In the genomic region with DNA sequence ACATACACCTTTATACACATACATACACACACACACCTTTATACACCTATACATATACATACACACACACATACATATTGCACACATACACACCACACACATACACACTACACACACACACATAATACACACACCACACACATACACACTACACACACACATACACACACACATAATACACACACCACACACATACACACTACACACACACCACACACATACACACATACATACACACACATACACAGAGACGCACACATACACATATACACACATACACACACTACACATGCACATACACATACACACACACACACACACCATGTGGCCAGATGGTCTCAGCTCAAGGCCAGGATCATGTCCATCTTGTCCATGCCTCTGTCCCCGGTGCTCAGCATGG, we compare ENCODE assay signal across 2 cellular contexts.
A peak's percentile ranks its signal among the peaks of the same experiment; 100 is the strongest.
TF ChIP-seq lines count a peak whose summit lies in the region.

No MANE protein-coding gene starts in this region.

TF ChIP-seq in HEK293, 187 proteins besides CTCF, POLR2A, EP300 and RAD21 (continued from another document):
- TF ChIP-seq, protein P1, sequence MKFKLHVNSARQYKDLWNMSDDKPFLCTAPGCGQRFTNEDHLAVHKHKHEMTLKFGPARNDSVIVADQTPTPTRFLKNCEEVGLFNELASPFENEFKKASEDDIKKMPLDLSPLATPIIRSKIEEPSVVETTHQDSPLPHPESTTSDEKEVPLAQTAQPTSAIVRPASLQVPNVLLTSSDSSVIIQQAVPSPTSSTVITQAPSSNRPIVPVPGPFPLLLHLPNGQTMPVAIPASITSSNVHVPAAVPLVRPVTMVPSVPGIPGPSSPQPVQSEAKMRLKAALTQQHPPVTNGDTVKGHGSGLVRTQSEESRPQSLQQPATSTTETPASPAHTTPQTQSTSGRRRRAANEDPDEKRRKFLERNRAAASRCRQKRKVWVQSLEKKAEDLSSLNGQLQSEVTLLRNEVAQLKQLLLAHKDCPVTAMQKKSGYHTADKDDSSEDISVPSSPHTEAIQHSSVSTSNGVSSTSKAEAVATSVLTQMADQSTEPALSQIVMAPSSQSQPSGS (tag by site-specific recombination; IDR thresholded peaks at IDR 0.05; ENCODE audit: low read depth) = no peak
- TF ChIP-seq, protein P2, sequence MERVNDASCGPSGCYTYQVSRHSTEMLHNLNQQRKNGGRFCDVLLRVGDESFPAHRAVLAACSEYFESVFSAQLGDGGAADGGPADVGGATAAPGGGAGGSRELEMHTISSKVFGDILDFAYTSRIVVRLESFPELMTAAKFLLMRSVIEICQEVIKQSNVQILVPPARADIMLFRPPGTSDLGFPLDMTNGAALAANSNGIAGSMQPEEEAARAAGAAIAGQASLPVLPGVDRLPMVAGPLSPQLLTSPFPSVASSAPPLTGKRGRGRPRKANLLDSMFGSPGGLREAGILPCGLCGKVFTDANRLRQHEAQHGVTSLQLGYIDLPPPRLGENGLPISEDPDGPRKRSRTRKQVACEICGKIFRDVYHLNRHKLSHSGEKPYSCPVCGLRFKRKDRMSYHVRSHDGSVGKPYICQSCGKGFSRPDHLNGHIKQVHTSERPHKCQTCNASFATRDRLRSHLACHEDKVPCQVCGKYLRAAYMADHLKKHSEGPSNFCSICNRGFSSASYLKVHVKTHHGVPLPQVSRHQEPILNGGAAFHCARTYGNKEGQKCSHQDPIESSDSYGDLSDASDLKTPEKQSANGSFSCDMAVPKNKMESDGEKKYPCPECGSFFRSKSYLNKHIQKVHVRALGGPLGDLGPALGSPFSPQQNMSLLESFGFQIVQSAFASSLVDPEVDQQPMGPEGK (tag by site-specific recombination; IDR thresholded peaks at IDR 0.05) = no peak

TF ChIP-seq in GM12878, 131 proteins besides CTCF, POLR2A, EP300 and RAD21 (continued from another document):
- TF ChIP-seq, protein P3, sequence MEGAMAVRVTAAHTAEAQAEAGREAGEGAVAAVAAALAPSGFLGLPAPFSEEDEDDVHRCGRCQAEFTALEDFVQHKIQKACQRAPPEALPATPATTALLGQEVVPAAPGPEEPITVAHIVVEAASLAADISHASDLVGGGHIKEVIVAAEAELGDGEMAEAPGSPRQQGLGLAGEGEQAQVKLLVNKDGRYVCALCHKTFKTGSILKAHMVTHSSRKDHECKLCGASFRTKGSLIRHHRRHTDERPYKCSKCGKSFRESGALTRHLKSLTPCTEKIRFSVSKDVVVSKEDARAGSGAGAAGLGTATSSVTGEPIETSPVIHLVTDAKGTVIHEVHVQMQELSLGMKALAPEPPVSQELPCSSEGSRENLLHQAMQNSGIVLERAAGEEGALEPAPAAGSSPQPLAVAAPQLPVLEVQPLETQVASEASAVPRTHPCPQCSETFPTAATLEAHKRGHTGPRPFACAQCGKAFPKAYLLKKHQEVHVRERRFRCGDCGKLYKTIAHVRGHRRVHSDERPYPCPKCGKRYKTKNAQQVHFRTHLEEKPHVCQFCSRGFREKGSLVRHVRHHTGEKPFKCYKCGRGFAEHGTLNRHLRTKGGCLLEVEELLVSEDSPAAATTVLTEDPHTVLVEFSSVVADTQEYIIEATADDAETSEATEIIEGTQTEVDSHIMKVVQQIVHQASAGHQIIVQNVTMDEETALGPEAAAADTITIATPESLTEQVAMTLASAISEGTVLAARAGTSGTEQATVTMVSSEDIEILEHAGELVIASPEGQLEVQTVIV (IDR thresholded peaks at IDR 0.05; ENCODE audit: borderline replicate concordance, partially characterized antibody) = peak; percentile 42
- TF ChIP-seq GABPA (IDR thresholded peaks at IDR 0.05; ENCODE audit: low read depth) (no peak), TBL1XR1 (IDR thresholded peaks at IDR 0.05; ENCODE audit: low read depth, low read length) (no peak), ZNF207 (IDR thresholded peaks at IDR 0.05; ENCODE audit: borderline replicate concordance) (no peak), RFX5 (IDR thresholded peaks at IDR 0.05; ENCODE audit: low read depth, low read length) (no peak), MXI1 (IDR thresholded peaks at IDR 0.05; ENCODE audit: low read depth, low read length) (no peak), NRF1 (conservative IDR thresholded peaks at IDR 0.05; ENCODE audit: low read depth, low read length) (no peak)
- TF ChIP-seq, protein P4, sequence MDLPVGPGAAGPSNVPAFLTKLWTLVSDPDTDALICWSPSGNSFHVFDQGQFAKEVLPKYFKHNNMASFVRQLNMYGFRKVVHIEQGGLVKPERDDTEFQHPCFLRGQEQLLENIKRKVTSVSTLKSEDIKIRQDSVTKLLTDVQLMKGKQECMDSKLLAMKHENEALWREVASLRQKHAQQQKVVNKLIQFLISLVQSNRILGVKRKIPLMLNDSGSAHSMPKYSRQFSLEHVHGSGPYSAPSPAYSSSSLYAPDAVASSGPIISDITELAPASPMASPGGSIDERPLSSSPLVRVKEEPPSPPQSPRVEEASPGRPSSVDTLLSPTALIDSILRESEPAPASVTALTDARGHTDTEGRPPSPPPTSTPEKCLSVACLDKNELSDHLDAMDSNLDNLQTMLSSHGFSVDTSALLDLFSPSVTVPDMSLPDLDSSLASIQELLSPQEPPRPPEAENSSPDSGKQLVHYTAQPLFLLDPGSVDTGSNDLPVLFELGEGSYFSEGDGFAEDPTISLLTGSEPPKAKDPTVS (IDR thresholded peaks at IDR 0.05; ENCODE audit: low read depth, low read length) = no peak
- TF ChIP-seq, protein P5, sequence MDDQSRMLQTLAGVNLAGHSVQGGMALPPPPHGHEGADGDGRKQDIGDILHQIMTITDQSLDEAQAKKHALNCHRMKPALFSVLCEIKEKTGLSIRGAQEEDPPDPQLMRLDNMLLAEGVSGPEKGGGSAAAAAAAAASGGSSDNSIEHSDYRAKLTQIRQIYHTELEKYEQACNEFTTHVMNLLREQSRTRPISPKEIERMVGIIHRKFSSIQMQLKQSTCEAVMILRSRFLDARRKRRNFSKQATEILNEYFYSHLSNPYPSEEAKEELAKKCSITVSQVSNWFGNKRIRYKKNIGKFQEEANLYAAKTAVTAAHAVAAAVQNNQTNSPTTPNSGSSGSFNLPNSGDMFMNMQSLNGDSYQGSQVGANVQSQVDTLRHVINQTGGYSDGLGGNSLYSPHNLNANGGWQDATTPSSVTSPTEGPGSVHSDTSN (IDR thresholded peaks at IDR 0.05; ENCODE audit: insufficient replicate concordance, low read depth, low read length) = no peak
- TF ChIP-seq, protein P6, sequence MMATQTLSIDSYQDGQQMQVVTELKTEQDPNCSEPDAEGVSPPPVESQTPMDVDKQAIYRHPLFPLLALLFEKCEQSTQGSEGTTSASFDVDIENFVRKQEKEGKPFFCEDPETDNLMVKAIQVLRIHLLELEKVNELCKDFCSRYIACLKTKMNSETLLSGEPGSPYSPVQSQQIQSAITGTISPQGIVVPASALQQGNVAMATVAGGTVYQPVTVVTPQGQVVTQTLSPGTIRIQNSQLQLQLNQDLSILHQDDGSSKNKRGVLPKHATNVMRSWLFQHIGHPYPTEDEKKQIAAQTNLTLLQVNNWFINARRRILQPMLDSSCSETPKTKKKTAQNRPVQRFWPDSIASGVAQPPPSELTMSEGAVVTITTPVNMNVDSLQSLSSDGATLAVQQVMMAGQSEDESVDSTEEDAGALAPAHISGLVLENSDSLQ (IDR thresholded peaks at IDR 0.05) = no peak
- TF ChIP-seq, protein P7, sequence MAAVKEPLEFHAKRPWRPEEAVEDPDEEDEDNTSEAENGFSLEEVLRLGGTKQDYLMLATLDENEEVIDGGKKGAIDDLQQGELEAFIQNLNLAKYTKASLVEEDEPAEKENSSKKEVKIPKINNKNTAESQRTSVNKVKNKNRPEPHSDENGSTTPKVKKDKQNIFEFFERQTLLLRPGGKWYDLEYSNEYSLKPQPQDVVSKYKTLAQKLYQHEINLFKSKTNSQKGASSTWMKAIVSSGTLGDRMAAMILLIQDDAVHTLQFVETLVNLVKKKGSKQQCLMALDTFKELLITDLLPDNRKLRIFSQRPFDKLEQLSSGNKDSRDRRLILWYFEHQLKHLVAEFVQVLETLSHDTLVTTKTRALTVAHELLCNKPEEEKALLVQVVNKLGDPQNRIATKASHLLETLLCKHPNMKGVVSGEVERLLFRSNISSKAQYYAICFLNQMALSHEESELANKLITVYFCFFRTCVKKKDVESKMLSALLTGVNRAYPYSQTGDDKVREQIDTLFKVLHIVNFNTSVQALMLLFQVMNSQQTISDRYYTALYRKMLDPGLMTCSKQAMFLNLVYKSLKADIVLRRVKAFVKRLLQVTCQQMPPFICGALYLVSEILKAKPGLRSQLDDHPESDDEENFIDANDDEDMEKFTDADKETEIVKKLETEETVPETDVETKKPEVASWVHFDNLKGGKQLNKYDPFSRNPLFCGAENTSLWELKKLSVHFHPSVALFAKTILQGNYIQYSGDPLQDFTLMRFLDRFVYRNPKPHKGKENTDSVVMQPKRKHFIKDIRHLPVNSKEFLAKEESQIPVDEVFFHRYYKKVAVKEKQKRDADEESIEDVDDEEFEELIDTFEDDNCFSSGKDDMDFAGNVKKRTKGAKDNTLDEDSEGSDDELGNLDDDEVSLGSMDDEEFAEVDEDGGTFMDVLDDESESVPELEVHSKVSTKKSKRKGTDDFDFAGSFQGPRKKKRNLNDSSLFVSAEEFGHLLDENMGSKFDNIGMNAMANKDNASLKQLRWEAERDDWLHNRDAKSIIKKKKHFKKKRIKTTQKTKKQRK (IDR thresholded peaks at IDR 0.05; ENCODE audit: low read depth, low read length) = no peak
- TF ChIP-seq, protein P8, sequence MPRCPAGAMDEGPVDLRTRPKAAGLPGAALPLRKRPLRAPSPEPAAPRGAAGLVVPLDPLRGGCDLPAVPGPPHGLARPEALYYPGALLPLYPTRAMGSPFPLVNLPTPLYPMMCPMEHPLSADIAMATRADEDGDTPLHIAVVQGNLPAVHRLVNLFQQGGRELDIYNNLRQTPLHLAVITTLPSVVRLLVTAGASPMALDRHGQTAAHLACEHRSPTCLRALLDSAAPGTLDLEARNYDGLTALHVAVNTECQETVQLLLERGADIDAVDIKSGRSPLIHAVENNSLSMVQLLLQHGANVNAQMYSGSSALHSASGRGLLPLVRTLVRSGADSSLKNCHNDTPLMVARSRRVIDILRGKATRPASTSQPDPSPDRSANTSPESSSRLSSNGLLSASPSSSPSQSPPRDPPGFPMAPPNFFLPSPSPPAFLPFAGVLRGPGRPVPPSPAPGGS (IDR thresholded peaks at IDR 0.05; ENCODE audit: borderline replicate concordance, insufficient read depth, low read depth, low read length, poor library complexity, severe bottlenecking) = peak; percentile 30
- TF ChIP-seq, protein P9, sequence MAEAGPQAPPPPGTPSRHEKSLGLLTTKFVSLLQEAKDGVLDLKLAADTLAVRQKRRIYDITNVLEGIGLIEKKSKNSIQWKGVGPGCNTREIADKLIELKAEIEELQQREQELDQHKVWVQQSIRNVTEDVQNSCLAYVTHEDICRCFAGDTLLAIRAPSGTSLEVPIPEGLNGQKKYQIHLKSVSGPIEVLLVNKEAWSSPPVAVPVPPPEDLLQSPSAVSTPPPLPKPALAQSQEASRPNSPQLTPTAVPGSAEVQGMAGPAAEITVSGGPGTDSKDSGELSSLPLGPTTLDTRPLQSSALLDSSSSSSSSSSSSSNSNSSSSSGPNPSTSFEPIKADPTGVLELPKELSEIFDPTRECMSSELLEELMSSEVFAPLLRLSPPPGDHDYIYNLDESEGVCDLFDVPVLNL (IDR thresholded peaks at IDR 0.05; ENCODE audit: low read depth, low read length) = no peak
- TF ChIP-seq, protein P10, sequence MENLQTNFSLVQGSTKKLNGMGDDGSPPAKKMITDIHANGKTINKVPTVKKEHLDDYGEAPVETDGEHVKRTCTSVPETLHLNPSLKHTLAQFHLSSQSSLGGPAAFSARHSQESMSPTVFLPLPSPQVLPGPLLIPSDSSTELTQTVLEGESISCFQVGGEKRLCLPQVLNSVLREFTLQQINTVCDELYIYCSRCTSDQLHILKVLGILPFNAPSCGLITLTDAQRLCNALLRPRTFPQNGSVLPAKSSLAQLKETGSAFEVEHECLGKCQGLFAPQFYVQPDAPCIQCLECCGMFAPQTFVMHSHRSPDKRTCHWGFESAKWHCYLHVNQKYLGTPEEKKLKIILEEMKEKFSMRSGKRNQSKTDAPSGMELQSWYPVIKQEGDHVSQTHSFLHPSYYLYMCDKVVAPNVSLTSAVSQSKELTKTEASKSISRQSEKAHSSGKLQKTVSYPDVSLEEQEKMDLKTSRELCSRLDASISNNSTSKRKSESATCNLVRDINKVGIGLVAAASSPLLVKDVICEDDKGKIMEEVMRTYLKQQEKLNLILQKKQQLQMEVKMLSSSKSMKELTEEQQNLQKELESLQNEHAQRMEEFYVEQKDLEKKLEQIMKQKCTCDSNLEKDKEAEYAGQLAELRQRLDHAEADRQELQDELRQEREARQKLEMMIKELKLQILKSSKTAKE (IDR thresholded peaks at IDR 0.05; ENCODE audit: low read depth, poor library complexity, severe bottlenecking) = no peak
